In genomic region chr4:10584042-10584441, GRCh38 we compare ENCODE assay signal across 8 cellular contexts.
DNase-seq lines count a peak whose midpoint lies in the region; ATAC-seq, FAIRE-seq and TF ChIP-seq lines count a peak whose summit lies in the region.

No MANE protein-coding gene starts in this region.

- no peak for FAIRE-seq in HepG2 (lab: Jason Lieb, UNC)

- H3K4me3 Mint-ChIP-seq in activated CD4-positive, alpha-beta memory T cell treated with anti-CD3 and anti-CD28 coated beads for 36 hours = no peak overlapping the region
- H3K4me3 Mint-ChIP-seq in activated CD4-positive, alpha-beta memory T cell treated with anti-CD3 and anti-CD28 coated beads, Interleukin-2, amount 10 ng/mL, durations not matched to agents 7 days and 5 days = no peak overlapping the region
- H3K4me3 Mint-ChIP-seq in activated T-helper 17 cell treated with anti-CD3 and anti-CD28 coated beads, Interleukin-2, amount 50 U/mL, for 72 hours = no peak overlapping the region

- no peak for TF ChIP-seq CTCF in HepG2 (CRISPR knock-in tag; IDR thresholded peaks at IDR 0.05)

- peaks cover 2% of the 10 kb centered on the region for H3K27me3 Mint-ChIP-seq in activated CD4-positive, alpha-beta memory T cell treated with anti-CD3 and anti-CD28 coated beads for 36 hours
- no peaks in the 10 kb centered on the region for H3K27me3 Mint-ChIP-seq in activated CD4-positive, alpha-beta memory T cell treated with anti-CD3 and anti-CD28 coated beads, Interleukin-2, amount 10 ng/mL, durations not matched to agents 7 days and 5 days
- H3K27me3 Mint-ChIP-seq in activated T-helper 17 cell treated with anti-CD3 and anti-CD28 coated beads, Interleukin-2, amount 50 U/mL, for 72 hours = no peaks in the 10 kb centered on the region

- H3K36me3 Mint-ChIP-seq in activated CD4-positive, alpha-beta memory T cell treated with anti-CD3 and anti-CD28 coated beads for 36 hours = no peaks in the 10 kb centered on the region
- no peaks in the 10 kb centered on the region for H3K36me3 Mint-ChIP-seq in activated CD4-positive, alpha-beta memory T cell treated with anti-CD3 and anti-CD28 coated beads, Interleukin-2, amount 10 ng/mL, durations not matched to agents 7 days and 5 days (ENCODE audit: low read depth)
- no peaks in the 10 kb centered on the region for H3K36me3 Mint-ChIP-seq in activated T-helper 17 cell treated with anti-CD3 and anti-CD28 coated beads, Interleukin-2, amount 50 U/mL, for 72 hours (ENCODE audit: low read depth)

- H3K79me2 ChIP-seq in HepG2 (ENCODE audit: insufficient read depth, low read length) = no peaks in the 10 kb centered on the region

- WGBS in HepG2 (ENCODE audit: low lambda C conversion rate) = 14% methylated on average over 2 of the region's 2 CpGs

- no peaks in the 10 kb centered on the region for H3K36me3 ChIP-seq in HepG2 (replicated peaks in 1 of 2; ENCODE audit: control insufficient read depth in 1 of 2, insufficient read depth in 2 of 2, low read length in 2 of 2)

- no peaks in the 10 kb centered on the region for H3K9me3 ChIP-seq in HepG2 (ENCODE audit: low read length)

- intact Hi-C loops in activated CD4-positive, alpha-beta memory T cell treated with anti-CD3 and anti-CD28 coated beads for 36 hours (cut with micrococcal nuclease) = loop anchor here (10.0 kb wide), 1 partner anchor 1121 kb away; no protein-coding TSS in a partner anchor
- intact Hi-C loops in HepG2 (cut with micrococcal nuclease; ENCODE audit: unreplicated experiment) = loop anchor here (5.0 kb wide), 1 partner anchor 1138 kb away; no protein-coding TSS in a partner anchor

- peak overlapping the region; percentile 35 for H3K4me2 ChIP-seq in HepG2 (ENCODE audit: low read depth, low read length)

- TF ChIP-seq POLR2A in HepG2 (IDR thresholded peaks at IDR 0.05; ENCODE audit: insufficient read depth in 1 of 2, low read depth in 2 of 2, low read length in 2 of 2) = no peak

- peaks cover 15% of the 10 kb centered on the region for H3K4me1 Mint-ChIP-seq in activated CD4-positive, alpha-beta memory T cell treated with anti-CD3 and anti-CD28 coated beads for 36 hours (ENCODE audit: low read depth)
- H3K4me1 Mint-ChIP-seq in activated CD4-positive, alpha-beta memory T cell treated with anti-CD3 and anti-CD28 coated beads, Interleukin-2, amount 10 ng/mL, durations not matched to agents 7 days and 5 days = peaks cover 9% of the 10 kb centered on the region
- H3K4me1 Mint-ChIP-seq in activated T-helper 17 cell treated with anti-CD3 and anti-CD28 coated beads, Interleukin-2, amount 50 U/mL, for 72 hours = peaks cover 5% of the 10 kb centered on the region

- no peaks in the 10 kb centered on the region for H4K20me1 ChIP-seq in HepG2 (ENCODE audit: insufficient read depth, low read length)

- TF ChIP-seq EP300 in HepG2 (IDR thresholded peaks at IDR 0.05; ENCODE audit: low read depth in 2 of 2, low read length in 2 of 2) (no peak), HepG2 (CRISPR knock-in tag; IDR thresholded peaks at IDR 0.05; ENCODE audit: borderline replicate concordance) (no peak)

- H3K4me3 ChIP-seq in HepG2 (replicated peaks in 1 of 3; ENCODE audit: insufficient read depth in 1 of 3, low read depth in 2 of 3, low read length in 3 of 3) = peak overlapping the region in 2 of 3 experiments; percentile 4 to 18; a peak in 1 of 6 replicates

- no peak overlapping the region for H3K27ac Mint-ChIP-seq in activated CD4-positive, alpha-beta memory T cell treated with anti-CD3 and anti-CD28 coated beads for 36 hours
- no peak overlapping the region for H3K27ac Mint-ChIP-seq in activated CD4-positive, alpha-beta memory T cell treated with anti-CD3 and anti-CD28 coated beads, Interleukin-2, amount 10 ng/mL, durations not matched to agents 7 days and 5 days
- H3K27ac Mint-ChIP-seq in activated T-helper 17 cell treated with anti-CD3 and anti-CD28 coated beads, Interleukin-2, amount 50 U/mL, for 72 hours = no peak overlapping the region

- in situ Hi-C loops in HepG2 (cut with HindIII; ENCODE audit: extremely low pct_ligation_motif_present, low pct_unique_long_range_greater_than_20kb) = loop anchor here (5.0 to 25.0 kb wide), 2 partner anchors 838 to 1128 kb away; no protein-coding TSS in a partner anchor

- no peaks in the 10 kb centered on the region for H3K4me1 ChIP-seq in HepG2 (ENCODE audit: insufficient read depth, low read length)

- POLR2A ChIA-PET in activated CD4-positive, alpha-beta memory T cell treated with anti-CD3 and anti-CD28 coated beads for 36 hours (lab: Charles Lee) = no interaction called here
- POLR2A ChIA-PET in activated CD4-positive, alpha-beta memory T cell treated with anti-CD3 and anti-CD28 coated beads, Interleukin-2, amount 10 ng/mL, durations not matched to agents 7 days and 5 days (lab: Charles Lee) = no interaction called here
- POLR2A ChIA-PET in HepG2 (lab: Yijun Ruan, JAX) = no interaction called here

- H3K9me3 Mint-ChIP-seq in activated CD4-positive, alpha-beta memory T cell treated with anti-CD3 and anti-CD28 coated beads for 36 hours = no peaks in the 10 kb centered on the region
- no peaks in the 10 kb centered on the region for H3K9me3 Mint-ChIP-seq in activated CD4-positive, alpha-beta memory T cell treated with anti-CD3 and anti-CD28 coated beads, Interleukin-2, amount 10 ng/mL, durations not matched to agents 7 days and 5 days
- no peaks in the 10 kb centered on the region for H3K9me3 Mint-ChIP-seq in activated T-helper 17 cell treated with anti-CD3 and anti-CD28 coated beads, Interleukin-2, amount 50 U/mL, for 72 hours

- no peak for TF ChIP-seq RAD21 in HepG2 (CRISPR knock-in tag; IDR thresholded peaks at IDR 0.05)

- no peak overlapping the region for H2AFZ ChIP-seq in HepG2 (ENCODE audit: low read length)

- DNase-seq in activated CD4-positive, alpha-beta memory T cell treated with anti-CD3 and anti-CD28 coated beads for 36 hours = peak; percentile 9
- DNase-seq in activated CD4-positive, alpha-beta memory T cell treated with anti-CD3 and anti-CD28 coated beads, Interleukin-2, amount 10 ng/mL, durations not matched to agents 7 days and 5 days = no peak
- DNase-seq in amniotic stem cell (lab: John Stamatoyannopoulos, UW) (peak; percentile 6), HepG2 (ENCODE audit: low spot score) (peak; percentile 6), OCI-M2 (lab: John Stamatoyannopoulos, UW; ENCODE audit: unreplicated experiment) (no peak)
- no peak for DNase-seq in activated CD4-positive, alpha-beta T cell treated with anti-CD3 and anti-CD28 coated beads for 4 hours

- no peak overlapping the region for H3K9ac ChIP-seq in HepG2 (ENCODE audit: insufficient read depth, low read depth, low read length)

- no TSS peak for BruUV-seq in HepG2 (replicated peaks; lab: Mats Ljungman, UMichigan)

- H3K27ac ChIP-seq in HepG2 (ENCODE audit: extremely low read length, insufficient read depth, low read length) = no peak overlapping the region

- ATAC-seq in HG03097 (IDR thresholded peaks at IDR 0.05; ENCODE audit: low FRiP score, unreplicated experiment) (peak; percentile 53), HepG2 (no peak; the same call in 2 of the 3 replicates)
- no peak for ATAC-seq in activated T-helper 17 cell treated with anti-CD3 and anti-CD28 coated beads, Interleukin-2, amount 50 U/mL, for 72 hours (replicated peaks)

- CTCF ChIA-PET in activated CD4-positive, alpha-beta memory T cell treated with anti-CD3 and anti-CD28 coated beads for 36 hours (lab: Charles Lee) = no interaction called here
- CTCF ChIA-PET in activated CD4-positive, alpha-beta memory T cell treated with anti-CD3 and anti-CD28 coated beads, Interleukin-2, amount 10 ng/mL, durations not matched to agents 7 days and 5 days (lab: Charles Lee) = no interaction called here
- CTCF ChIA-PET in HepG2 (lab: Yijun Ruan, JAX; ENCODE audit: low intra/inter-chr PET ratio, low total read pairs) = no interaction called here

- H3K27me3 ChIP-seq in HepG2 (ENCODE audit: control insufficient read depth in 1 of 2, insufficient read depth in 2 of 2, low read length in 2 of 2) = no peaks in the 10 kb centered on the region

TF ChIP-seq in HepG2, 621 proteins besides CTCF, POLR2A, EP300 and RAD21:
- TF ChIP-seq RELA (CRISPR knock-in tag; IDR thresholded peaks at IDR 0.05) (no peak), BCL6 (CRISPR knock-in tag; IDR thresholded peaks at IDR 0.05) (peak; percentile 75)

Comparison
In these comparisons a context has a peak if more than half of its experiments do, and no peak if none do; other contexts are left out.
1. DNase-seq: peak in activated CD4-positive, alpha-beta memory T cell treated with anti-CD3 and anti-CD28 coated beads for 36 hours (single experiment), amniotic stem cell (single experiment) and HepG2 (single experiment); none in activated CD4-positive, alpha-beta memory T cell treated with anti-CD3 and anti-CD28 coated beads, Interleukin-2, amount 10 ng/mL, durations not matched to agents 7 days and 5 days (single experiment), OCI-M2 (single experiment) and activated CD4-positive, alpha-beta T cell treated with anti-CD3 and anti-CD28 coated beads for 4 hours (0 of 2).